8 cellular contexts compared by ENCODE assay signal in the genomic region with DNA sequence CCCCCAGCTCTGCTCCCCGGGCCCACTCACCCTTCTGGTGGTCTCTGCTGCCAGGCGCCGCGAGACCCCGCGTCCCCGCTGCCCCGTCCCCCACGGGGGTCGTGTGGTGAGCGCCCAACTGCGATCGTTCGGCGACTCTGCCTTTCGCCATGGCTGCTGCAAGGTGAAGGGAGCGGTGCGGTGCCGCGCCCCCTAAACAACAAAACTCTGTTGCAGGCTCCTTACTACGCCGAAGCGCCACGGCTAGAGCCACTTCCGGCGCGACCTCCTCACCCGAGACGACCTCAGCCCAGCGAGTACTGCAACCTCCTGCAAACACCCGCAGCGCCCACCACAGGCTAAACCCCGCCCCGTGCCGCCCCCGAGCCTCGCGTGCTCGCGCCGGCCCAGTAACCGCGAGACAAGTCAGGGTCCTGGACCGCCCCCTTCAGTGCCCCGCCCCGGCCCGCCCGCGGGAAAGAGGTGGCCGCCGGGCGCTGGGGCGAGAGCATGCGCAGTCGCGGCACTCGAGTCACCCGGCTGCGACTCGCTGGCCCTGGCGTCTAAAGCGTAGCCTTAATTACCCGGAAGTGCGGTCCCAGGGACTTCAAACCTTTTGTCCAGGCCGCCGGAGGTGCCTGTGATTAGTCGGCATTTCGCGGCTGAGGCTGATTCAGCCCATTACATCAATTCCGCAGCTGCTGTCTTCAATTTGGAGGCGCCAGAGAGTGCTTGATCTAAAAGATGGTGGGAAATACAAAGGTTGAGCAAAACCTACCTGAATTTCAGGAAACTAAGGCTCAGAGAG. TPM values are rescaled to one million over a fixed set of nuclear protein-coding genes. Genes with fewer than 3 reads are reported as not detected.
DNase-seq lines count a peak whose midpoint lies in the region; ATAC-seq and TF ChIP-seq lines count a peak whose summit lies in the region.

TMEM41B (minus strand) TSS at position 303 of the 787 bp plus-strand sequence; CDS start at position 151, 152 bp downstream.

- intact Hi-C loops in CD14-positive monocyte (cut with micrococcal nuclease) (loop anchor here (2.0 to 10.0 kb wide), 5 partner anchors 48 to 630 kb away; partner anchors contain the start of genes IPO7 (in 1 of the 2), RPL27A (in 1 of the 2) and TRIM66 (in 1 of the 2)), dorsolateral prefrontal cortex (cut with DNase I) (loop anchor here (1.0 to 10.0 kb wide), 9 partner anchors 47 to 167 kb away; partner anchors contain the start of genes DENND5A (in 2 of the 2), IPO7 (in 2 of the 2) and ZNF143 (in 1 of the 2)), lower leg skin (cut with DNase I; ENCODE audit: low total_unique reads) (no loop called here)
- intact Hi-C loops in activated CD4-positive, alpha-beta memory T cell treated with anti-CD3 and anti-CD28 coated beads for 36 hours (cut with micrococcal nuclease): loop anchor here (1.0 to 5.0 kb wide), 9 partner anchors 34 to 443 kb away; partner anchors contain the start of genes IPO7 and TMEM9B

- ATAC-seq in GM19397 (IDR thresholded peaks at IDR 0.05; ENCODE audit: unreplicated experiment): peak; percentile 94
- peak; percentile 98 for ATAC-seq in HG03571 (IDR thresholded peaks at IDR 0.05; ENCODE audit: unreplicated experiment)

- H3K9me3 Mint-ChIP-seq in CD14-positive monocyte: no peaks in the 10 kb centered on the region
- no peaks in the 10 kb centered on the region for H3K9me3 Mint-ChIP-seq in activated CD4-positive, alpha-beta memory T cell treated with anti-CD3 and anti-CD28 coated beads for 36 hours

- POLR2A ChIA-PET in activated CD4-positive, alpha-beta memory T cell treated with anti-CD3 and anti-CD28 coated beads for 36 hours (lab: Charles Lee): interaction anchor here (0.9 to 1.5 kb wide), 6 partner anchors 70 to 632 kb away, joined by 3 to 13 read pairs (median 5); partner anchors contain the start of genes IPO7, RPL27A, TRIM66 and ZNF143

- CTCF ChIA-PET in activated CD4-positive, alpha-beta memory T cell treated with anti-CD3 and anti-CD28 coated beads for 36 hours (lab: Charles Lee): interaction anchor here (1.0 to 2.8 kb wide), 2 partner anchors 10 to 72 kb away, joined by 3 to 13 read pairs; no protein-coding TSS in a partner anchor

- peak within 1 kb of the TSS; percentile 67 to 100 (median 95) for H3K4me3 ChIP-seq in dorsolateral prefrontal cortex
- H3K4me3 ChIP-seq in lower leg skin (ENCODE audit: low read depth, poor library complexity, severe bottlenecking): peak within 1 kb of the TSS; percentile 100

- peak within 1 kb of the TSS; percentile 44 to 97 (median 90) for H3K27ac ChIP-seq in dorsolateral prefrontal cortex

- peak within 1 kb of the TSS; percentile 89 to 96 (median 94) for H3K27ac Mint-ChIP-seq in CD14-positive monocyte
- H3K27ac Mint-ChIP-seq in activated CD4-positive, alpha-beta memory T cell treated with anti-CD3 and anti-CD28 coated beads for 36 hours: peak within 1 kb of the TSS; percentile 95

- H3K27me3 Mint-ChIP-seq in CD14-positive monocyte (ENCODE audit: low read depth in 3 of 3): peaks cover 0 to 4% (median 1%) of the 10 kb centered on the region in 3 donors
- peaks cover 11% of the 10 kb centered on the region for H3K27me3 Mint-ChIP-seq in activated CD4-positive, alpha-beta memory T cell treated with anti-CD3 and anti-CD28 coated beads for 36 hours

- DNase-seq in CD14-positive monocyte (ENCODE audit: low spot score) (peak; percentile 97), NCI-H82 (lab: John Stamatoyannopoulos, UW) (peak; percentile 99), dorsolateral prefrontal cortex (peak; percentile 91 to 99 (median 96)), lower leg skin (ENCODE audit: low spot score in 2 of 2) (peak; percentile 96 to 99)
- DNase-seq in activated CD4-positive, alpha-beta memory T cell treated with anti-CD3 and anti-CD28 coated beads for 36 hours: peak; percentile 99
- peak; percentile 99 to 100 for DNase-seq in stimulated activated CD4-positive, alpha-beta T cell treated with anti-CD3 and anti-CD28 coated beads, Interleukin-4, amount 100 ng/mL, for 48 hours (ENCODE audit: low read depth in 2 of 2)

- 1% methylated on average over 23 to 45 of the region's 71 CpGs for WGBS in lower leg skin, 2 donors

- H3K36me3 Mint-ChIP-seq in CD14-positive monocyte: no peaks in the 10 kb centered on the region
- peaks cover 7% of the 10 kb centered on the region for H3K36me3 Mint-ChIP-seq in activated CD4-positive, alpha-beta memory T cell treated with anti-CD3 and anti-CD28 coated beads for 36 hours

- H3K4me3 Mint-ChIP-seq in CD14-positive monocyte: peak within 1 kb of the TSS; percentile 96 to 97
- peak within 1 kb of the TSS; percentile 97 for H3K4me3 Mint-ChIP-seq in activated CD4-positive, alpha-beta memory T cell treated with anti-CD3 and anti-CD28 coated beads for 36 hours

- TF ChIP-seq CTCF in CD14-positive monocyte (IDR thresholded peaks at IDR 0.05): peak; percentile 8
- TF ChIP-seq CTCF in dorsolateral prefrontal cortex (IDR thresholded peaks at IDR 0.05 in 54 of 56, conservative IDR thresholded peaks at IDR 0.05 in 2 of 56; ENCODE audit: low read depth in 1 of 56, partially characterized antibody in 56 of 56): peak in 51 of 56 donors; percentile 1 to 67 (median 41)
- no peak for TF ChIP-seq CTCF in lower leg skin (IDR thresholded peaks at IDR 0.05)

- H3K4me1 Mint-ChIP-seq in CD14-positive monocyte: peaks cover 54% of the 10 kb centered on the region
- peaks cover 33% of the 10 kb centered on the region for H3K4me1 Mint-ChIP-seq in activated CD4-positive, alpha-beta memory T cell treated with anti-CD3 and anti-CD28 coated beads for 36 hours (ENCODE audit: low read depth)

- peaks cover 0 to 11% (median 0%) of the 10 kb centered on the region in 45 donors for H3K27me3 ChIP-seq in dorsolateral prefrontal cortex

- TF ChIP-seq POLR2A in lower leg skin (IDR thresholded peaks at IDR 0.05): no peak

RNA-seq across cellular contexts. Expression of gene TMEM41B, which starts in this region (rescaled TPM):
- 1 to 10 TPM; 5.5 to 5.9 TPM for polyA plus RNA-seq in CD14-positive monocyte
- 10 to 100 TPM; 33.6 to 36.1 TPM for total RNA-seq in activated CD4-positive, alpha-beta memory T cell treated with anti-CD3 and anti-CD28 coated beads for 36 hours
- total RNA-seq in dorsolateral prefrontal cortex (10 to 100 TPM; 31.7 to 63.9 (median 42.1) TPM), lower leg skin (10 to 100 TPM; 30.5 to 41.1 (median 39.4) TPM)

Comparison
In these comparisons a context has a peak if more than half of its experiments do, and no peak if none do; other contexts are left out.
1. Peak in every context shown above with its lines: DNase-seq, ATAC-seq, H3K4me3 ChIP-seq and H3K27ac ChIP-seq.
2. CTCF ChIP-seq: peak in CD14-positive monocyte (single experiment) and dorsolateral prefrontal cortex (51 of 56); none in lower leg skin (0 of 3).